ENCODE assay signal across 13 cellular contexts in the genomic region with DNA sequence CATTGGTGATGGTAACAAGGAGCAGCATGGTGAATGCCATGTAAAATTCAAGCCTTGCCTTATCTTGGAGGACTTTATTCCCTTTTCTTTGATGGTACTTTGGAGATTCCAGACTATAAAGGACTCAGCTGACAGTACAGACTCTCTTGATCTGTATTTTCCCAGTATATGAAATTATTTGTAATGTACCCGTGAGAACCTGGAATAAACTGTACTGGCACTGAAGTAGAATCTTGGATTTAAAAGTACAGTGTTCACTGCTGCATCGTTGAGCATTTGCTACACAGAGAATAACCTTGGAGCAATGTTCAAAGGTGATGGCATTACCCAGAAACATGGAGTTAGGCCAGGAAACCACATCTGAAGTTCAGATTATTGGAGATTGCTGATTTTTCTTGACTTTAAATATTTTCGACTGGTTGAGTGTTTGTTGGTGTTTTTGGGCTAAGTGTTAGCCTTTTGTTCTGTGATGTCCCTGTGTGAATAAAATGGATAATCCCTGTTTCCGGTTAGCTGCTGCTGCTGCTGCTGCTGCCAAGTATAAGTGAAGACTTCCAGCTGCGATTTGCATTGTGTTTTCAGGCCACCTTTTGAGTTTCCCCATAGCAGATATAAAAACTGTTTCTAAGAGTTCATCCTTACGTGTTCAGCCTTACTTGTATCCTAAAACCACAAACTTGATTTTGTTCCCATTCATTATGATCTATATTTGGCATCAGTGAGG.
DNase-seq lines count a peak whose midpoint lies in the region; ATAC-seq lines count a peak whose summit lies in the region.
"Had no signal": no experiment of that assay in that cellular context is flagged by ENCODE, and none has a peak within 500 bp of the region (broad histone marks: within the 10 kb centered on the region; RNA-seq: fewer than 3 reads in every experiment).

No MANE protein-coding gene starts in this region.

- H3K4me1 ChIP-seq in BLaER1 (peaks cover 100% of the 10 kb centered on the region), muscle layer of duodenum (ENCODE audit: control insufficient read depth in 1 of 2, insufficient read depth in 2 of 2, low read length in 2 of 2) (peaks cover 45 to 53% of the 10 kb centered on the region in 2 donors), neuronal stem cell (ENCODE audit: control insufficient read depth in 2 of 2, insufficient read depth in 1 of 2, low read depth in 1 of 2, low read length in 2 of 2) (peaks cover 12 to 19% of the 10 kb centered on the region in 2 donors)

- H3K27me3 Mint-ChIP-seq in activated naive CD8-positive, alpha-beta T cell treated with anti-CD3 and anti-CD28 coated beads, Interleukin-2, amount 50 U/mL, for 24 hours = no peaks in the 10 kb centered on the region

- H3K14ac ChIP-seq in neuronal stem cell (ENCODE audit: low read length) = no peak overlapping the region

- H2AFZ ChIP-seq in neuronal stem cell (ENCODE audit: low read length) = no peak overlapping the region
- H2AFZ ChIP-seq: GM23248 had no signal

- no peaks in the 10 kb centered on the region for H3K27me3 ChIP-seq in BLaER1
- H3K27me3 ChIP-seq in muscle layer of duodenum (ENCODE audit: low read depth, low read length) = no peaks in the 10 kb centered on the region
- no peaks in the 10 kb centered on the region for H3K27me3 ChIP-seq in neuronal stem cell (ENCODE audit: control insufficient read depth in 3 of 3, insufficient read depth in 3 of 3, low read depth in 1 of 3, low read length in 3 of 3)

- H2BK15ac ChIP-seq in neuronal stem cell (ENCODE audit: low read length) = no peak overlapping the region

- no peaks in the 10 kb centered on the region for H3K9me3 ChIP-seq in BLaER1
- no peaks in the 10 kb centered on the region for H3K9me3 ChIP-seq in muscle layer of duodenum (ENCODE audit: control insufficient read depth in 1 of 2, low read length in 2 of 2)
- peaks cover 0 to 5% of the 10 kb centered on the region in 2 donors for H3K9me3 ChIP-seq in neuronal stem cell (replicated peaks in 1 of 2; ENCODE audit: control insufficient read depth in 2 of 2, insufficient read depth in 1 of 2, low read depth in 1 of 2, low read length in 2 of 2)

- no peak overlapping the region for H4K91ac ChIP-seq in neuronal stem cell (ENCODE audit: low read depth, low read length, poor library complexity)

- H2BK5ac ChIP-seq in neuronal stem cell (ENCODE audit: low read length) = no peak overlapping the region

- H4K20me1 ChIP-seq in BLaER1 = peaks cover 90% of the 10 kb centered on the region

- H3K36me3 ChIP-seq in BLaER1 (peaks cover 48% of the 10 kb centered on the region), muscle layer of duodenum (ENCODE audit: control insufficient read depth in 1 of 2, insufficient read depth in 2 of 2, low read length in 2 of 2) (no peaks in the 10 kb centered on the region), neuronal stem cell (replicated peaks in 1 of 2; ENCODE audit: control insufficient read depth in 2 of 2, insufficient read depth in 2 of 2, low read length in 2 of 2) (peaks cover 0 to 4% of the 10 kb centered on the region in 2 donors)

- ATAC-seq in activated naive CD8-positive, alpha-beta T cell treated with anti-CD3 and anti-CD28 coated beads, Interleukin-2, amount 50 U/mL, for 24 hours = no peak
- ATAC-seq in HG03159 (IDR thresholded peaks at IDR 0.05; ENCODE audit: unreplicated experiment) = no peak
- no peak for ATAC-seq in HG03520 (IDR thresholded peaks at IDR 0.05; ENCODE audit: unreplicated experiment)
- ATAC-seq in GM19351 (IDR thresholded peaks at IDR 0.05; ENCODE audit: unreplicated experiment) = no peak
- ATAC-seq: left colon had no signal

- H3K9me3 Mint-ChIP-seq in activated naive CD8-positive, alpha-beta T cell treated with anti-CD3 and anti-CD28 coated beads, Interleukin-2, amount 50 U/mL, for 24 hours = no peaks in the 10 kb centered on the region

- H2BK12ac ChIP-seq in neuronal stem cell (ENCODE audit: low read length) = no peak overlapping the region

- H4K8ac ChIP-seq in neuronal stem cell (ENCODE audit: low read depth, low read length) = no peak overlapping the region

- no peak overlapping the region for H3K18ac ChIP-seq in neuronal stem cell (ENCODE audit: low read length)

- no peak overlapping the region for H3K23ac ChIP-seq in neuronal stem cell (ENCODE audit: low read depth, low read length, poor library complexity)

- no peak overlapping the region for H2AK5ac ChIP-seq in neuronal stem cell (ENCODE audit: low read depth, low read length)

- no CpG with 5 or more reads among the region's 6 CpGs for WGBS in neuronal stem cell (ENCODE audit: extremely low coverage in 2 of 2, insufficient read length in 2 of 2, insufficient replicate concordance in 1 of 2), 2 donors

- H3K79me1 ChIP-seq in neuronal stem cell (ENCODE audit: low read depth, low read length) = peaks cover 5% of the 10 kb centered on the region

- no peak overlapping the region for H3K4me3 Mint-ChIP-seq in activated naive CD8-positive, alpha-beta T cell treated with anti-CD3 and anti-CD28 coated beads, Interleukin-2, amount 50 U/mL, for 24 hours

- DNase-seq in HCEC 1CT = peak; percentile 54
- no peak for DNase-seq in activated naive CD8-positive, alpha-beta T cell treated with anti-CD3 and anti-CD28 coated beads, Interleukin-2, amount 50 U/mL, for 24 hours
- DNase-seq in neuronal stem cell (ENCODE audit: low spot score) = no peak
- DNase-seq: activated effector memory CD4-positive, alpha-beta T cell treated with Interleukin-2 at 50 U/mL for 16 hours; GM23248; left colon; NCI-H1694 had no signal

- no peak overlapping the region for H2BK120ac ChIP-seq in neuronal stem cell (ENCODE audit: low read depth, low read length)

- H3K4me1 Mint-ChIP-seq in activated naive CD8-positive, alpha-beta T cell treated with anti-CD3 and anti-CD28 coated beads, Interleukin-2, amount 50 U/mL, for 24 hours = peaks cover 93% of the 10 kb centered on the region

- peaks cover 7% of the 10 kb centered on the region for H3K36me3 Mint-ChIP-seq in activated naive CD8-positive, alpha-beta T cell treated with anti-CD3 and anti-CD28 coated beads, Interleukin-2, amount 50 U/mL, for 24 hours (ENCODE audit: low read depth)

- H3K4me2 ChIP-seq in BLaER1 = peak overlapping the region; percentile 98
- no peak overlapping the region for H3K4me2 ChIP-seq in neuronal stem cell (ENCODE audit: insufficient read depth, low read length, poor library complexity, severe bottlenecking)

- peak overlapping the region; percentile 55 for H3K4me3 ChIP-seq in BLaER1
- no peak overlapping the region for H3K4me3 ChIP-seq in muscle layer of duodenum (ENCODE audit: low read depth in 1 of 2, low read length in 2 of 2)
- H3K4me3 ChIP-seq in neuronal stem cell (ENCODE audit: low read length in 2 of 2) = no peak overlapping the region
- H3K4me3 ChIP-seq: GM23248, skin epidermis had no signal

- H3K9ac ChIP-seq in BLaER1 (peak overlapping the region; percentile 69), neuronal stem cell (ENCODE audit: low read depth, low read length, poor library complexity) (no peak overlapping the region)
- H3K9ac ChIP-seq: GM23248 had no signal

- H3K4ac ChIP-seq in neuronal stem cell (ENCODE audit: low read length) = no peak overlapping the region

- H3K27ac ChIP-seq in BLaER1 = peak overlapping the region; percentile 93
- peak overlapping the region; percentile 43 for H3K27ac ChIP-seq in muscle layer of duodenum (ENCODE audit: low read length)
- H3K27ac ChIP-seq in neuronal stem cell (replicated peaks; ENCODE audit: low read length) = no peak overlapping the region
- H3K27ac ChIP-seq: GM23248 had no signal

- H3K27ac Mint-ChIP-seq in activated naive CD8-positive, alpha-beta T cell treated with anti-CD3 and anti-CD28 coated beads, Interleukin-2, amount 50 U/mL, for 24 hours = peak overlapping the region; percentile 48
